In genomic region chr17:15944720-15945492, GRCh38 we compare ENCODE assay signal across 8 cellular contexts. TPM values are rescaled to one million over a fixed set of nuclear protein-coding genes. Genes with fewer than 3 reads are reported as not detected.
DNase-seq lines count a peak whose midpoint lies in the region; ATAC-seq and TF ChIP-seq lines count a peak whose summit lies in the region.

ADORA2B (plus strand) TSS chr17:15945130; CDS start chr17:15945249, 119 bp downstream.

- intact Hi-C loops in upper lobe of right lung (cut with DNase I): no loop called here

- TF ChIP-seq CTCF in neural crest cell (conservative IDR thresholded peaks at IDR 0.05) (peak; percentile 59), upper lobe of right lung (IDR thresholded peaks at IDR 0.05) (peak; percentile 48)

- peaks cover 44% of the 10 kb centered on the region for H3K27me3 Mint-ChIP-seq in neural crest cell (ENCODE audit: low read depth)

- peak; percentile 58 for ATAC-seq in HG02885 (IDR thresholded peaks at IDR 0.05; ENCODE audit: poor library complexity, unreplicated experiment)
- peak; percentile 89 for ATAC-seq in upper lobe of right lung
- no peak for ATAC-seq in HG03521 (IDR thresholded peaks at IDR 0.05; ENCODE audit: unreplicated experiment)

- H3K4me3 Mint-ChIP-seq in neural crest cell: peak within 1 kb of the TSS; percentile 85

- H3K4me3 ChIP-seq in GM08714 (ENCODE audit: low read length): peak within 1 kb of the TSS; percentile 50; the same call in 1 of the 2 replicates
- H3K4me3 ChIP-seq in upper lobe of right lung: peak within 1 kb of the TSS; percentile 60

- no peaks in the 10 kb centered on the region for H3K27me3 ChIP-seq in upper lobe of right lung

- H3K36me3 Mint-ChIP-seq in neural crest cell (ENCODE audit: low read depth): no peaks in the 10 kb centered on the region

- H3K4me1 Mint-ChIP-seq in neural crest cell: peaks cover 11% of the 10 kb centered on the region

- no peaks in the 10 kb centered on the region for H3K9me3 ChIP-seq in upper lobe of right lung

- H3K27ac ChIP-seq in upper lobe of right lung: peak within 1 kb of the TSS; percentile 55

- H3K4me1 ChIP-seq in upper lobe of right lung: peaks cover 17% of the 10 kb centered on the region

- DNase-seq in OCI-M1 (lab: John Stamatoyannopoulos, UW) (peak; percentile 82), foreskin melanocyte (peak; percentile 60), neural crest cell (ENCODE audit: low read depth, low spot score) (peak; percentile 63), upper lobe of right lung (peak; percentile 89)
- DNase-seq in activated effector memory CD4-positive, alpha-beta T cell treated with Interleukin-2 at 50 U/mL for 16 hours: peak; percentile 8

- H3K27ac Mint-ChIP-seq in neural crest cell (ENCODE audit: unreplicated experiment): peak within 1 kb of the TSS; percentile 93

- H3K9me3 Mint-ChIP-seq in neural crest cell: no peaks in the 10 kb centered on the region

- H3K36me3 ChIP-seq in upper lobe of right lung: no peaks in the 10 kb centered on the region

RNA-seq across cellular contexts. Expression of gene ADORA2B, which starts in this region (rescaled TPM):
- total RNA-seq in neural crest cell (0.98 and 1.0 TPM in 2 replicates), upper lobe of right lung (7.1 TPM)

Comparison
In these comparisons a context has a peak if more than half of its experiments do, and no peak if none do; other contexts are left out.
1. DNase-seq: peak in every context shown above with its lines; median percentile 89 in upper lobe of right lung; 82 in OCI-M1; 63 in neural crest cell; 60 in foreskin melanocyte; 8 in activated effector memory CD4-positive, alpha-beta T cell treated with Interleukin-2 at 50 U/mL for 16 hours.